Comparison of ENCODE assay signal across 15 cellular contexts in the genomic region with DNA sequence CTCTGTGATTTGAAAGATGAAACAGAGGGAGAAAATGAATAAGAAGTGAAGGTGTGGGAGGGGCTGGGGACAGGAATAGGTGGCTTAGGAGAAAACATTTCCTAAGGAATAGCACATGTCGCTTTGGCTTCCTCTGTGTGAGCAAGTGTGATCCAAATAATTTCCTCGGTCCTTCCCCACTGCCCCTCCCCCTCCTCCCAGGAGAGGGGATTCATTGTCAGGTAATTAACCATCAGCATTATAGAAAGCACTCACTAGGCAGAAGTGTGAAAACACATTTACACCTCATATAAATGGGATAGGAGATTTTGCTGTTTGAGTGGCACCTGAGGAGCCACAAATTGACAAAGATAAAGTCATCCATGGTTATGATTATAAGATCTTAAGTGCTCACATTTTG.
DNase-seq lines count a peak whose midpoint lies in the region; ATAC-seq and TF ChIP-seq lines count a peak whose summit lies in the region.
"Had no signal": no experiment of that assay in that cellular context is flagged by ENCODE, and none has a peak within 500 bp of the region (broad histone marks: within the 10 kb centered on the region; RNA-seq: fewer than 3 reads in every experiment).

No MANE protein-coding gene starts in this region.

- H3K9me3 ChIP-seq in neuron (ENCODE audit: low read length) = no peaks in the 10 kb centered on the region
- no peaks in the 10 kb centered on the region for H3K9me3 ChIP-seq in CD8-positive, alpha-beta T cell (ENCODE audit: low read length)

- H3F3A ChIP-seq in GM23338 (replicated peaks; ENCODE audit: low read depth) = no peaks in the 10 kb centered on the region

- H3K9me2 ChIP-seq in GM23338 (ENCODE audit: insufficient read depth) = 0 out of 2 replicates have a peak, but pooled peaks cover 8% of the 10 kb centered on the region

- H3K4me3 Mint-ChIP-seq in GM23338 = no peak overlapping the region
- H3K4me3 Mint-ChIP-seq in WTC11 = no peak overlapping the region
- H3K4me3 Mint-ChIP-seq in glutamatergic neuron (ENCODE audit: unreplicated experiment) = no peak overlapping the region
- H3K4me3 Mint-ChIP-seq in CD8-positive, alpha-beta T cell = no peak overlapping the region
- H3K4me3 Mint-ChIP-seq: B cell; CD8-positive, alpha-beta memory T cell had no signal

- ATAC-seq in GM23338 (no peak), WTC11 (peak; percentile 30; the same call in 1 of the 2 replicates), GM21381 (IDR thresholded peaks at IDR 0.05; ENCODE audit: unreplicated experiment) (no peak)
- no peak for ATAC-seq in CD8-positive, alpha-beta T cell

- intact Hi-C loops in CD8-positive, alpha-beta T cell (cut with DNase I, micrococcal nuclease) = no loop called here

- no peaks in the 10 kb centered on the region for H3K36me3 ChIP-seq in GM23338 (ENCODE audit: insufficient read depth)
- H3K36me3 ChIP-seq in neuron (ENCODE audit: insufficient read depth, low read length) = no peaks in the 10 kb centered on the region
- H3K36me3 ChIP-seq in CD8-positive, alpha-beta T cell (ENCODE audit: insufficient read depth, low read length) = no peaks in the 10 kb centered on the region

- H3K27ac Mint-ChIP-seq in GM23338 (no peak overlapping the region), WTC11 (no peak overlapping the region), glutamatergic neuron (ENCODE audit: unreplicated experiment) (no peak overlapping the region)
- no peak overlapping the region for H3K27ac Mint-ChIP-seq in CD8-positive, alpha-beta T cell
- H3K27ac Mint-ChIP-seq: B cell; CD8-positive, alpha-beta memory T cell had no signal

- H3K27me3 Mint-ChIP-seq in GM23338 (ENCODE audit: insufficient read depth, low read depth, poor library complexity) (no peaks in the 10 kb centered on the region), WTC11 (ENCODE audit: low read depth) (peaks cover 3% of the 10 kb centered on the region), glutamatergic neuron (ENCODE audit: unreplicated experiment) (no peaks in the 10 kb centered on the region)
- peaks cover 3% of the 10 kb centered on the region for H3K27me3 Mint-ChIP-seq in CD8-positive, alpha-beta T cell (ENCODE audit: low read depth)
- H3K27me3 Mint-ChIP-seq: CD8-positive, alpha-beta memory T cell had no signal

- POLR2A ChIA-PET in WTC11 (lab: Charles Lee) = no interaction called here
- POLR2A ChIA-PET in CD8-positive, alpha-beta T cell (lab: Charles Lee) = no interaction called here

- H3K4me1 Mint-ChIP-seq in GM23338 (peaks cover 23% of the 10 kb centered on the region), WTC11 (peaks cover 22% of the 10 kb centered on the region), glutamatergic neuron (ENCODE audit: low read depth, unreplicated experiment) (peaks cover 12% of the 10 kb centered on the region)
- no peaks in the 10 kb centered on the region for H3K4me1 Mint-ChIP-seq in CD8-positive, alpha-beta T cell (ENCODE audit: low read depth)
- H3K4me1 Mint-ChIP-seq: B cell; CD8-positive, alpha-beta memory T cell had no signal

- H3K4me2 ChIP-seq in GM23338 = peak overlapping the region; percentile 53

- H3K36me3 Mint-ChIP-seq in GM23338 (ENCODE audit: low read depth) (peaks cover 5% of the 10 kb centered on the region), WTC11 (peaks cover 12% of the 10 kb centered on the region), glutamatergic neuron (ENCODE audit: unreplicated experiment) (peaks cover 4% of the 10 kb centered on the region)
- no peaks in the 10 kb centered on the region for H3K36me3 Mint-ChIP-seq in CD8-positive, alpha-beta T cell

- no peaks in the 10 kb centered on the region for H4K20me1 ChIP-seq in GM23338 (replicated peaks; ENCODE audit: insufficient read depth)

- CTCF ChIA-PET in WTC11 (lab: Charles Lee) = no interaction called here
- CTCF ChIA-PET in CD8-positive, alpha-beta T cell (lab: Charles Lee) = no interaction called here

- H3K4me3 ChIP-seq in GM23338 (no peak overlapping the region), neuron (ENCODE audit: low read length) (no peak overlapping the region)
- H3K4me3 ChIP-seq in CD8-positive, alpha-beta T cell (ENCODE audit: low read depth, low read length) = no peak overlapping the region

- H3K79me2 ChIP-seq in GM23338 (replicated peaks; ENCODE audit: insufficient read depth) = no peaks in the 10 kb centered on the region

- H2AFZ ChIP-seq in GM23338 = peak overlapping the region; percentile 56
- H2AFZ ChIP-seq in neuron (ENCODE audit: low read depth, low read length) = peak overlapping the region; percentile 44

- H3K9me3 Mint-ChIP-seq in GM23338 (peaks cover 5% of the 10 kb centered on the region), WTC11 (peaks cover 23% of the 10 kb centered on the region), glutamatergic neuron (ENCODE audit: unreplicated experiment) (no peaks in the 10 kb centered on the region)
- peaks cover 3% of the 10 kb centered on the region for H3K9me3 Mint-ChIP-seq in CD8-positive, alpha-beta T cell

- DNase-seq in GM23338 (ENCODE audit: low spot score) (no peak), WTC11 (ENCODE audit: low spot score) (no peak), glutamatergic neuron (peak; percentile 45), iPS-NIHi11 (ENCODE audit: low spot score) (no peak)
- no peak for DNase-seq in CD8-positive, alpha-beta T cell
- DNase-seq: C1 segment of cervical spinal cord; Caco-2; CD8-positive, alpha-beta memory T cell; DND-41; GF-D8; H7 had no signal

- H3K27ac ChIP-seq in GM23338 (ENCODE audit: low read depth) = no peak overlapping the region
- H3K27ac ChIP-seq in CD8-positive, alpha-beta T cell (ENCODE audit: low read depth, low read length) = no peak overlapping the region
- H3K27ac ChIP-seq: HL-60 had no signal

- H3K4me1 ChIP-seq in GM23338 (ENCODE audit: insufficient read depth) (peaks cover 16% of the 10 kb centered on the region), neuron (ENCODE audit: insufficient read depth, low read length) (peaks cover 18% of the 10 kb centered on the region)
- no peaks in the 10 kb centered on the region for H3K4me1 ChIP-seq in CD8-positive, alpha-beta T cell (ENCODE audit: insufficient read depth, low read length)

- TF ChIP-seq CTCF in GM23338 (conservative IDR thresholded peaks at IDR 0.05; ENCODE audit: low read depth in 2 of 2) (no peak), WTC11 (IDR thresholded peaks at IDR 0.05) (no peak), glutamatergic neuron (IDR thresholded peaks at IDR 0.05; ENCODE audit: partially characterized antibody, unreplicated experiment) (no peak)
- no peak for TF ChIP-seq CTCF in CD8-positive, alpha-beta T cell (IDR thresholded peaks at IDR 0.05)

- H3K27me3 ChIP-seq in GM23338 (ENCODE audit: insufficient read depth) (no peaks in the 10 kb centered on the region), neuron (ENCODE audit: insufficient read depth, low read length) (no peaks in the 10 kb centered on the region)
- H3K27me3 ChIP-seq in CD8-positive, alpha-beta T cell (ENCODE audit: insufficient read depth, low read length) = no peaks in the 10 kb centered on the region

TF ChIP-seq in GM23338, 12 proteins besides CTCF, POLR2A, EP300 and RAD21 (continues in another document):
- no peak for TF ChIP-seq NANOG (IDR thresholded peaks at IDR 0.05; ENCODE audit: borderline replicate concordance)
- TF ChIP-seq POLR2AphosphoS5 (IDR thresholded peaks at IDR 0.05; ENCODE audit: low read depth) = no peak
- TF ChIP-seq, protein P1, sequence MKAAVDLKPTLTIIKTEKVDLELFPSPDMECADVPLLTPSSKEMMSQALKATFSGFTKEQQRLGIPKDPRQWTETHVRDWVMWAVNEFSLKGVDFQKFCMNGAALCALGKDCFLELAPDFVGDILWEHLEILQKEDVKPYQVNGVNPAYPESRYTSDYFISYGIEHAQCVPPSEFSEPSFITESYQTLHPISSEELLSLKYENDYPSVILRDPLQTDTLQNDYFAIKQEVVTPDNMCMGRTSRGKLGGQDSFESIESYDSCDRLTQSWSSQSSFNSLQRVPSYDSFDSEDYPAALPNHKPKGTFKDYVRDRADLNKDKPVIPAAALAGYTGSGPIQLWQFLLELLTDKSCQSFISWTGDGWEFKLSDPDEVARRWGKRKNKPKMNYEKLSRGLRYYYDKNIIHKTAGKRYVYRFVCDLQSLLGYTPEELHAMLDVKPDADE (IDR thresholded peaks at IDR 0.05) = no peak
- no peak for TF ChIP-seq EZH2phosphoT487 (IDR thresholded peaks at IDR 0.05; ENCODE audit: unreplicated experiment)
- no peak for TF ChIP-seq JUNB (IDR thresholded peaks at IDR 0.05; ENCODE audit: unreplicated experiment)
- no peak for TF ChIP-seq STAT1 (IDR thresholded peaks at IDR 0.05; ENCODE audit: unreplicated experiment)
- TF ChIP-seq ZNF114 (CRISPR knock-in tag; IDR thresholded peaks at IDR 0.05) = no peak
- TF ChIP-seq CREB1 (CRISPR knock-in tag; IDR thresholded peaks at IDR 0.05; ENCODE audit: low read depth) = no peak

TF ChIP-seq in WTC11, 78 proteins besides CTCF, POLR2A, EP300 and RAD21 (continues in another document):
- TF ChIP-seq CBFB (CRISPR knock-in tag; IDR thresholded peaks at IDR 0.05; ENCODE audit: low read depth) = no peak
- TF ChIP-seq TP53 (CRISPR knock-in tag; IDR thresholded peaks at IDR 0.05) = no peak
- TF ChIP-seq, protein P2, sequence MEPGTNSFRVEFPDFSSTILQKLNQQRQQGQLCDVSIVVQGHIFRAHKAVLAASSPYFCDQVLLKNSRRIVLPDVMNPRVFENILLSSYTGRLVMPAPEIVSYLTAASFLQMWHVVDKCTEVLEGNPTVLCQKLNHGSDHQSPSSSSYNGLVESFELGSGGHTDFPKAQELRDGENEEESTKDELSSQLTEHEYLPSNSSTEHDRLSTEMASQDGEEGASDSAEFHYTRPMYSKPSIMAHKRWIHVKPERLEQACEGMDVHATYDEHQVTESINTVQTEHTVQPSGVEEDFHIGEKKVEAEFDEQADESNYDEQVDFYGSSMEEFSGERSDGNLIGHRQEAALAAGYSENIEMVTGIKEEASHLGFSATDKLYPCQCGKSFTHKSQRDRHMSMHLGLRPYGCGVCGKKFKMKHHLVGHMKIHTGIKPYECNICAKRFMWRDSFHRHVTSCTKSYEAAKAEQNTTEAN (CRISPR knock-in tag; IDR thresholded peaks at IDR 0.05) = no peak
- no peak for TF ChIP-seq MYBL2 (CRISPR knock-in tag; IDR thresholded peaks at IDR 0.05)
- TF ChIP-seq ZNF232 (CRISPR knock-in tag; IDR thresholded peaks at IDR 0.05) = no peak
